18 cellular contexts compared by ENCODE assay signal in the genomic region with DNA sequence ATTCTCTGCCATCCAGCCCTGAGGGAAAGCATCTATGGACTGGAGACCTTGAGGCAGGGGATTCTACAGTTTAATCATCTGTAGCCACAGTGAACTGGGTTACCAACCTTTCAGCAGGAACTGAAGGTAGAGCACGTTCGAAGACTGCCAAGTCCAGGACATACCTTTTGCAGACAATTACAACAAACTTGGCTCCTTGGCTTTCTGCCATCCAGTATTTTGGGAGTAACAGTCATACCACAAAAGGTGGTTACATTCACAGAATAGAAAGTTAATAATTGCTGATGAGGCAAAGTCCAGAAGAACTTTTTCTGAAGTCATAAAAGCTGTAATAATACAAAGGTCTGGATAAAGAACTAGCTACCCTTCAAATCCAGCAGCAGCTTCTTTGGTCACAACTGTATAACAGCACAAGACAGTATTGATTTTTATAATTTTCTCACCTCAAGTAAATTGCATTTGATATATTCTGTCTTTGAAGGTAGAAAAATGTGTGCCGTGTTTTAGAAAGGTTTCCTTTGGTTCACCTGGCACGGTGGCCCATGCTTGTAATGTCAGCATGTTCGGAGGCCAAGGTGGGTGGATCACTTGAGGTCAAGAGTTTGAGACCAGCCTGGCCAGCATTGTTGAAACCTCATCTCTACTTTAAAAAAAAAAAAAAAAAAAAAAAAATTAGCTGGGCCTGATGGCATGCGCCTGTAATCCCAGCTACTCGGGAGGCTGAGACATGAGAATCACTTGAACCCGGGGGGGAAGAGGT.
DNase-seq lines count a peak whose midpoint lies in the region; ATAC-seq and TF ChIP-seq lines count a peak whose summit lies in the region.
"Had no signal": no experiment of that assay in that cellular context is flagged by ENCODE, and none has a peak within 500 bp of the region (broad histone marks: within the 10 kb centered on the region; RNA-seq: fewer than 3 reads in every experiment).

No MANE protein-coding gene starts in this region.

- no peaks in the 10 kb centered on the region for H3K9me3 Mint-ChIP-seq in effector memory CD8-positive, alpha-beta T cell
- H3K9me3 Mint-ChIP-seq: natural killer cell had no signal

- no peaks in the 10 kb centered on the region for H3K27me3 Mint-ChIP-seq in effector memory CD8-positive, alpha-beta T cell

- no peaks in the 10 kb centered on the region for H3K27me3 ChIP-seq in KMS-11 (ENCODE audit: insufficient read depth, low read depth)
- H3K27me3 ChIP-seq: breast epithelium, sigmoid colon had no signal

- H3K36me3 Mint-ChIP-seq in effector memory CD8-positive, alpha-beta T cell (ENCODE audit: insufficient read depth), result no peaks in the 10 kb centered on the region

- intact Hi-C loops in posterior cingulate gyrus (cut with DNase I), result no loop called here

- H3K27ac ChIP-seq in KMS-11, result peak overlapping the region; percentile 80
- H3K27ac ChIP-seq: breast epithelium, C4-2B, sigmoid colon had no signal

- peaks cover 98% of the 10 kb centered on the region for H3K4me1 ChIP-seq in KMS-11 (ENCODE audit: low read depth, poor library complexity, severe bottlenecking)
- H3K4me1 ChIP-seq: breast epithelium, sigmoid colon had no signal

- 0 out of 2 replicates have a peak, but pooled peaks cover 9% of the 10 kb centered on the region for H3K79me2 ChIP-seq in KMS-11 (ENCODE audit: insufficient read depth, low read depth)

- H3K36me3 ChIP-seq in KMS-11 (ENCODE audit: insufficient read depth), result no peaks in the 10 kb centered on the region
- H3K36me3 ChIP-seq: breast epithelium, sigmoid colon had no signal

- TF ChIP-seq CTCF in KMS-11 (conservative IDR thresholded peaks at IDR 0.05; ENCODE audit: low read depth, low read length), result no peak

- H3K4me3 Mint-ChIP-seq in effector memory CD8-positive, alpha-beta T cell, result no peak overlapping the region
- H3K4me3 Mint-ChIP-seq: activated CD8-positive, alpha-beta T cell treated with anti-CD3 and anti-CD28 coated beads, Interleukin-2, amount 10 ng/mL, durations not matched to agents 7 days and 5 days; natural killer cell had no signal

- H3K27ac Mint-ChIP-seq in effector memory CD8-positive, alpha-beta T cell, result peak overlapping the region in 1 of 2 donors; percentile 77
- H3K27ac Mint-ChIP-seq: activated CD8-positive, alpha-beta T cell treated with anti-CD3 and anti-CD28 coated beads, Interleukin-2, amount 10 ng/mL, durations not matched to agents 7 days and 5 days had no signal

- peaks cover 9 to 14% of the 10 kb centered on the region in 2 donors for H3K4me1 Mint-ChIP-seq in effector memory CD8-positive, alpha-beta T cell (ENCODE audit: low read depth in 2 of 2)

- H3K9ac ChIP-seq in KMS-11, result peak overlapping the region; percentile 28; the same call in 1 of the 2 replicates

- peak overlapping the region; percentile 76 for H3K4me2 ChIP-seq in KMS-11

- DNase-seq in mucosa of gallbladder (ENCODE audit: low spot score) (peak; percentile 85), AG08396 (ENCODE audit: low spot score) (no peak), posterior cingulate gyrus (no peak)
- DNase-seq in effector memory CD8-positive, alpha-beta T cell, result no peak
- DNase-seq: activated CD8-positive, alpha-beta T cell treated with anti-CD3 and anti-CD28 coated beads, Interleukin-2, amount 10 ng/mL, durations not matched to agents 7 days and 5 days; activated naive CD4-positive, alpha-beta T cell; natural killer cell; NCI-H187; NCI-H774; SHP77 treated with DMSO at 0.1 percent for 48 hours; sigmoid colon; T1000 had no signal

- H3K4me3 ChIP-seq in KMS-11 (IDR thresholded peaks at IDR 0.05; ENCODE audit: insufficient read depth, low read depth, low read length), result no peak overlapping the region
- H3K4me3 ChIP-seq: breast epithelium, sigmoid colon had no signal

- peak; percentile 57 for ATAC-seq in GM18870 (IDR thresholded peaks at IDR 0.05; ENCODE audit: unreplicated experiment)
- peak; percentile 52 for ATAC-seq in HG02642 (IDR thresholded peaks at IDR 0.05; ENCODE audit: poor library complexity, unreplicated experiment)
- no peak for ATAC-seq in effector memory CD8-positive, alpha-beta T cell (replicated peaks)
- ATAC-seq in GM21526 (IDR thresholded peaks at IDR 0.05; ENCODE audit: low FRiP score, unreplicated experiment), result no peak
- ATAC-seq: activated CD8-positive, alpha-beta T cell treated with anti-CD3 and anti-CD28 coated beads, Interleukin-2, amount 10 ng/mL, durations not matched to agents 7 days and 5 days; natural killer cell had no signal

- H4K20me1 ChIP-seq in KMS-11 (ENCODE audit: insufficient read depth), result no peaks in the 10 kb centered on the region

- no peak overlapping the region for H2AFZ ChIP-seq in KMS-11 (ENCODE audit: low read depth)

Comparison
In these comparisons a context has a peak if more than half of its experiments do, and no peak if none do; other contexts are left out.
1. ATAC-seq: peak in GM18870 (single experiment) and HG02642 (single experiment); none in effector memory CD8-positive, alpha-beta T cell (single experiment) and GM21526 (single experiment).